In the genomic region with DNA sequence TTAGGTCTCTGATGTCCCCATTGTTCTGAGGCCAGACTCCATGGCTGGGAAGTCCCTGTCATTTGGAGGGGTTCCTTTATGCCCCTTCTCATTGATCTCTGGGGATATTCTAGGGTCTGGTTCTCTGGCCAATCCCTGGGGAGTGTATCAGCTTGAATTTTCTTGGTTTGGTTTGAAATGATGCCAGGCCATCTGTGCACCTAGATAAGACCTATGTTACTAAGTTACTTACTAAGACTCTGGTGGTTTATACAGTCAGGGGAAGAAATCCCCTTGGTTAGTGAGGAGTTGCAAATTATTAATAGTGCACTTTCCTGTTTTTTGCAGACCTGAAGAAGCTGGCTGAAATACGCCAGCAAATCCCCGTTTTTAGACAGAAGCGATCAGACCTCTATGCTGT, we compare ENCODE assay signal across 19 cellular contexts. TPM values are rescaled to one million over a fixed set of nuclear protein-coding genes. Genes with fewer than 3 reads are reported as not detected.
DNase-seq lines count a peak whose midpoint lies in the region; ATAC-seq and TF ChIP-seq lines count a peak whose summit lies in the region.
"Had no signal": no experiment of that assay in that cellular context is flagged by ENCODE, and none has a peak within 500 bp of the region (broad histone marks: within the 10 kb centered on the region; RNA-seq: fewer than 3 reads in every experiment).

No MANE protein-coding gene starts in this region.

- H3K36me3 Mint-ChIP-seq in stimulated activated memory B cell treated with anti-CD40 and anti-IgM and Interleukin-4, amounts not matched to agents 10 μg/mL and 1 μg/mL and 100 μg/mL, for 72 hours, result peaks cover 60% of the 10 kb centered on the region
- peaks cover 33% of the 10 kb centered on the region for H3K36me3 Mint-ChIP-seq in progenitor cell of endocrine pancreas (ENCODE audit: insufficient read depth)
- peaks cover 3% of the 10 kb centered on the region for H3K36me3 Mint-ChIP-seq in Calu3 (ENCODE audit: insufficient read depth, unreplicated experiment)

- CTCF ChIA-PET in Calu3 (lab: Charles Lee), result no interaction called here

- H3K4me3 Mint-ChIP-seq in stimulated activated memory B cell treated with anti-CD40 and anti-IgM and Interleukin-4, amounts not matched to agents 10 μg/mL and 1 μg/mL and 100 μg/mL, for 72 hours, result no peak overlapping the region
- H3K4me3 Mint-ChIP-seq in progenitor cell of endocrine pancreas (ENCODE audit: low read depth) (no peak overlapping the region), Calu3 (ENCODE audit: low read depth, unreplicated experiment) (no peak overlapping the region)
- H3K4me3 Mint-ChIP-seq: naive thymus-derived CD4-positive, alpha-beta T cell; WTC11 had no signal

- TF ChIP-seq CTCF in progenitor cell of endocrine pancreas (IDR thresholded peaks at IDR 0.05; ENCODE audit: unreplicated experiment) (no peak), Calu3 (IDR thresholded peaks at IDR 0.05; ENCODE audit: unreplicated experiment) (no peak)

- peak; percentile 77 for DNase-seq in OCI-M1 (lab: John Stamatoyannopoulos, UW)
- DNase-seq in erythroblast (lab: John Stamatoyannopoulos, UW), result peak; percentile 67 to 74
- no peak for DNase-seq in progenitor cell of endocrine pancreas (ENCODE audit: low spot score, unreplicated experiment)
- no peak for DNase-seq in Calu3
- DNase-seq: cerebellar nuclear complex; effector CD8-positive, alpha-beta T cell; GDM1; islet precursor cell; Kasumi-1; naive thymus-derived CD4-positive, alpha-beta T cell; NCI-H1092 treated with DMSO at 0.1 percent for 48 hours; psoas muscle; SIG-M5; T-helper 1 cell; testis had no signal

- H3K27ac Mint-ChIP-seq in stimulated activated memory B cell treated with anti-CD40 and anti-IgM and Interleukin-4, amounts not matched to agents 10 μg/mL and 1 μg/mL and 100 μg/mL, for 72 hours, result peak overlapping the region; percentile 13
- H3K27ac Mint-ChIP-seq in progenitor cell of endocrine pancreas (no peak overlapping the region), Calu3 (ENCODE audit: unreplicated experiment) (no peak overlapping the region)
- H3K27ac Mint-ChIP-seq: WTC11 had no signal

- TF ChIP-seq POLR2A in erythroblast (IDR thresholded peaks at IDR 0.05; ENCODE audit: low read length), result no peak

- no TSS peak for BruUV-seq in Calu3 (replicated peaks; lab: Mats Ljungman, UMichigan)

- ATAC-seq in GM21825 (IDR thresholded peaks at IDR 0.05; ENCODE audit: unreplicated experiment) (peak; percentile 59), GM19035 (IDR thresholded peaks at IDR 0.05; ENCODE audit: unreplicated experiment) (no peak)
- no peak for ATAC-seq in stimulated activated memory B cell treated with anti-CD40 and anti-IgM and Interleukin-4, amounts not matched to agents 10 μg/mL and 1 μg/mL and 100 μg/mL, for 72 hours
- ATAC-seq: naive thymus-derived CD4-positive, alpha-beta T cell; psoas muscle; WTC11 had no signal

- H3K27me3 Mint-ChIP-seq in stimulated activated memory B cell treated with anti-CD40 and anti-IgM and Interleukin-4, amounts not matched to agents 10 μg/mL and 1 μg/mL and 100 μg/mL, for 72 hours, result no peaks in the 10 kb centered on the region
- H3K27me3 Mint-ChIP-seq in progenitor cell of endocrine pancreas, result no peaks in the 10 kb centered on the region
- H3K27me3 Mint-ChIP-seq in Calu3 (ENCODE audit: unreplicated experiment), result no peaks in the 10 kb centered on the region
- H3K27me3 Mint-ChIP-seq: naive thymus-derived CD4-positive, alpha-beta T cell had no signal

- peaks cover 3% of the 10 kb centered on the region for H3K9me3 Mint-ChIP-seq in stimulated activated memory B cell treated with anti-CD40 and anti-IgM and Interleukin-4, amounts not matched to agents 10 μg/mL and 1 μg/mL and 100 μg/mL, for 72 hours
- H3K9me3 Mint-ChIP-seq in progenitor cell of endocrine pancreas (ENCODE audit: low read depth) (no peaks in the 10 kb centered on the region), Calu3 (ENCODE audit: low read depth, unreplicated experiment) (no peaks in the 10 kb centered on the region)
- H3K9me3 Mint-ChIP-seq: WTC11 had no signal

- H3K4me1 Mint-ChIP-seq in stimulated activated memory B cell treated with anti-CD40 and anti-IgM and Interleukin-4, amounts not matched to agents 10 μg/mL and 1 μg/mL and 100 μg/mL, for 72 hours, result no peaks in the 10 kb centered on the region
- H3K4me1 Mint-ChIP-seq in progenitor cell of endocrine pancreas (ENCODE audit: low read depth) (no peaks in the 10 kb centered on the region), Calu3 (ENCODE audit: low read depth, unreplicated experiment) (no peaks in the 10 kb centered on the region)
- H3K4me1 Mint-ChIP-seq: WTC11 had no signal

- intact Hi-C loops in Calu3 (cut with micrococcal nuclease; ENCODE audit: unreplicated experiment), result no loop called here

RNA-seq across cellular contexts. Expression of a gene that starts 20.3 kb away (rescaled TPM):
- total RNA-seq in progenitor cell of endocrine pancreas, result 54.3 and 61.1 TPM in 2 replicates
- total RNA-seq in Calu3 (2022), result 55.9 and 57.4 TPM in 2 replicates

RNA-seq across cellular contexts. Expression of a gene that starts 46.0 kb away (rescaled TPM):
- total RNA-seq in progenitor cell of endocrine pancreas (38.3 and 41.8 TPM in 2 replicates), Calu3 (2022) (49.5 and 49.9 TPM in 2 replicates)

RNA-seq across cellular contexts. Expression of a gene that starts 46.5 kb away (rescaled TPM):
- total RNA-seq in progenitor cell of endocrine pancreas, result 2.7 and 3.6 TPM in 2 replicates
- total RNA-seq in Calu3 (2022), result 1.2 and 1.8 TPM in 2 replicates

Comparison
In these comparisons a context has a peak if more than half of its experiments do, and no peak if none do; other contexts are left out.
1. DNase-seq: peak in OCI-M1 (single experiment) and erythroblast (2 of 2); none in progenitor cell of endocrine pancreas (single experiment) and Calu3 (single experiment).